In the genomic region with DNA sequence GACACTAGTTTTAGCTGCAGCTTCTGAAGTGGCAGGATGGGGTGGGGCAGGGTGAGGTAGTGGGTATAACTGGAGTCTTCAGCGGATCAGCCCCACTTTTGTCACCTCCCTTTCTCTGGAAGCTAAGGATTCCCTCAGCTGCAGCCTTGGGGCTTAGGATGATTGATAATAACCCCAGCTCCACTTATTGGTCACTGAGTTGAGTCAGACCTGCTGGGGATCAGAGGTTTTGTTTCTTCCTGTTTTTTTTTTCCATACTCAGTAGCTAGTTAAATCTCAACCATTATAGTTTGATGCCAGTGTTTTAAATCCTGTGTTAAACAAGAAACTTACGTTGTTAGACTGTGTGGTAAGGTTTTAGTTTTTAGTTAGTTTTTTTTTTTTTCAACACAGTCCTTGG, we compare ENCODE assay signal across 17 cellular contexts. TPM values are rescaled to one million over a fixed set of nuclear protein-coding genes. Genes with fewer than 3 reads are reported as not detected.
DNase-seq lines count a peak whose midpoint lies in the region; ATAC-seq, FAIRE-seq and TF ChIP-seq lines count a peak whose summit lies in the region.
"Had no signal": no experiment of that assay in that cellular context is flagged by ENCODE, and none has a peak within 500 bp of the region (broad histone marks: within the 10 kb centered on the region; RNA-seq: fewer than 3 reads in every experiment).

No MANE protein-coding gene starts in this region.

- peak; percentile 35 for DNase-seq in ACHN
- DNase-seq in HTR-8/SVneo (ENCODE audit: insufficient read length, low spot score): peak; percentile 46
- peak; percentile 22 for DNase-seq in adipocyte (ENCODE audit: low read depth)
- peak; percentile 51 to 70 for DNase-seq in lung microvascular endothelial cell (ENCODE audit: low read depth in 2 of 2)
- no peak for DNase-seq in ascending aorta (ENCODE audit: low spot score in 2 of 2)
- no peak for DNase-seq in uterus
- DNase-seq in psoas muscle: no peak
- no peak for DNase-seq in testis
- DNase-seq: DMS79 treated with DMSO at 0.1 percent for 48 hours; foreskin melanocyte; islet precursor cell; naive thymus-derived CD8-positive, alpha-beta T cell; NCI-H2171; T-helper 2 cell had no signal

- WGBS in psoas muscle, 3 donors: 63 to 71% (median 64%) methylated on average over 2 of the region's 2 CpGs
- WGBS in testis, 2 donors: 48 to 80% methylated on average over 2 of the region's 2 CpGs

- H3K36me3 ChIP-seq in adipocyte (ENCODE audit: control insufficient read depth, insufficient read depth, low read length, severe bottlenecking) (no peaks in the 10 kb centered on the region), ascending aorta (no peaks in the 10 kb centered on the region), uterus (no peaks in the 10 kb centered on the region), psoas muscle (ENCODE audit: insufficient read depth in 1 of 2, low read depth in 1 of 2) (no peaks in the 10 kb centered on the region), testis (ENCODE audit: low read depth, missing control alignments) (no peaks in the 10 kb centered on the region)
- H3K36me3 ChIP-seq: upper lobe of left lung had no signal

- ATAC-seq in psoas muscle: no peak
- ATAC-seq: K562; naive thymus-derived CD8-positive, alpha-beta T cell had no signal

- peak overlapping the region; percentile 37 for H3K9ac ChIP-seq in adipocyte (ENCODE audit: low read length)

- peak overlapping the region in 1 of 2 donors; percentile 41 for H3K27ac ChIP-seq in ascending aorta
- H3K27ac ChIP-seq in uterus: no peak overlapping the region
- no peak overlapping the region for H3K27ac ChIP-seq in psoas muscle
- H3K27ac ChIP-seq in testis: no peak overlapping the region
- H3K27ac ChIP-seq: skin epidermis, upper lobe of left lung had no signal

- no peak for FAIRE-seq in HTR-8/SVneo (lab: Jason Lieb, UNC)
- FAIRE-seq: K562 had no signal

- H3K9me3 ChIP-seq in adipocyte (ENCODE audit: control insufficient read depth, low read length) (no peaks in the 10 kb centered on the region), ascending aorta (no peaks in the 10 kb centered on the region), uterus (no peaks in the 10 kb centered on the region), psoas muscle (no peaks in the 10 kb centered on the region), testis (no peaks in the 10 kb centered on the region)
- H3K9me3 ChIP-seq: upper lobe of left lung had no signal

- TF ChIP-seq CTCF in ascending aorta (IDR thresholded peaks at IDR 0.05) (no peak), uterus (IDR thresholded peaks at IDR 0.05) (no peak), psoas muscle (IDR thresholded peaks at IDR 0.05) (no peak), testis (IDR thresholded peaks at IDR 0.05) (no peak)

- peaks cover 78% of the 10 kb centered on the region for H3K4me1 ChIP-seq in adipocyte (ENCODE audit: control insufficient read depth, insufficient read depth, low read length)
- H3K4me1 ChIP-seq in ascending aorta: peaks cover 5 to 47% of the 10 kb centered on the region in 2 donors
- peaks cover 5 to 7% of the 10 kb centered on the region in 2 donors for H3K4me1 ChIP-seq in uterus
- H3K4me1 ChIP-seq in psoas muscle: peaks cover 46% of the 10 kb centered on the region
- H3K4me1 ChIP-seq in testis: peaks cover 42% of the 10 kb centered on the region

- intact Hi-C loops in ascending aorta (cut with DNase I) (no loop called here), uterus (cut with DNase I; ENCODE audit: low total_unique reads) (no loop called here), psoas muscle (cut with DNase I) (no loop called here), testis (cut with DNase I; ENCODE audit: low total_unique reads) (no loop called here)

- H3K4me3 ChIP-seq in adipocyte (ENCODE audit: low read length): peak overlapping the region; percentile 43
- H3K4me3 ChIP-seq in ascending aorta: no peak overlapping the region
- no peak overlapping the region for H3K4me3 ChIP-seq in uterus
- H3K4me3 ChIP-seq in psoas muscle: no peak overlapping the region
- H3K4me3 ChIP-seq in testis: no peak overlapping the region
- H3K4me3 ChIP-seq: K562, skin epidermis, upper lobe of left lung had no signal

- in situ Hi-C loops in ACHN (cut with HindIII; ENCODE audit: low pct_ligation_motif_present, low pct_unique_long_range_greater_than_20kb, low sequenced_read_pairs): no loop called here

- TF ChIP-seq POLR2A in uterus (IDR thresholded peaks at IDR 0.05) (no peak), testis (IDR thresholded peaks at IDR 0.05) (no peak)

- H3K27me3 ChIP-seq in adipocyte (replicated peaks; ENCODE audit: control insufficient read depth, insufficient read depth, low read length) (no peaks in the 10 kb centered on the region), ascending aorta (no peaks in the 10 kb centered on the region), uterus (no peaks in the 10 kb centered on the region), psoas muscle (ENCODE audit: insufficient read depth in 3 of 3, low read length in 2 of 3) (no peaks in the 10 kb centered on the region), testis (no peaks in the 10 kb centered on the region)
- H3K27me3 ChIP-seq: upper lobe of left lung had no signal

RNA-seq across cellular contexts. Expression of a gene that starts 57.2 kb away (rescaled TPM):
- total RNA-seq in lung microvascular endothelial cell (240 and 248 TPM in 2 replicates), ascending aorta (166 TPM), uterus (100 to 1,000 TPM; 130 to 315 (median 214) TPM), psoas muscle (10 to 100 TPM; 71.4 to 94.4 (median 80.5) TPM), testis (100 to 1,000 TPM; 106 to 112 TPM)
- polyA plus RNA-seq in psoas muscle (10 to 100 TPM; 28.0 to 39.6 (median 30.5) TPM), testis (ENCODE audit: insufficient read depth, low read depth, low replicate concordance) (64.5 TPM)
- polyA plus RNA-seq: naive thymus-derived CD8-positive, alpha-beta T cell had no signal

Comparison
In these comparisons a context has a peak if more than half of its experiments do, and no peak if none do; other contexts are left out.
1. DNase-seq: peak in ACHN (single experiment), HTR-8/SVneo (single experiment), adipocyte (single experiment) and lung microvascular endothelial cell (2 of 2); none in ascending aorta (0 of 2), uterus (0 of 2), psoas muscle (0 of 2) and testis (single experiment).